In the genomic region with DNA sequence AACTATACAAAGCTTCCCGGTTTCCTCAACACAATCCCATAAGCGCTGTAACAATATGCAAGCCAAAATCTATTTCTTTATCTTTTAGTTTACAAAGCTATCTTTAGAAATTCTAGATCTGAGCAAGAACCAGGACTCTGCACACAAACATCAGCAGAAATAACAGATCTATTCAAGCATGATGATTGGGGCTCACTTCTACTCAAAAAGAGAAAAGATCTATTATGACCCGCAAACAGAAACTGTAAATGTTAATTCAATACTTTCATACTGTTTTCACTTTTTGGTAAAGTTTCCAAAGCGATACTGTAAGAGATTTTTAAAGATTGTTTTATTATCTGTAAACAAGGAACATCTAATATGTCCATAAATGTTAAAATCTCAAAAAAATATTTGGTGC, we compare ENCODE assay signal across 8 cellular contexts.
DNase-seq lines count a peak whose midpoint lies in the region; ATAC-seq and TF ChIP-seq lines count a peak whose summit lies in the region.

No MANE protein-coding gene starts in this region.

- peak overlapping the region; percentile 75 for H3K4me2 ChIP-seq in H9 (ENCODE audit: insufficient read depth, insufficient read length, low read length)

- H3K27ac ChIP-seq in H9 (ENCODE audit: insufficient read length, low read depth, low read length) = no peak overlapping the region

- no peak for TF ChIP-seq CTCF in AG04449 (IDR thresholded peaks at IDR 0.05; ENCODE audit: insufficient read depth, low read length, missing control alignments)
- no peak for TF ChIP-seq CTCF in H9 (conservative IDR thresholded peaks at IDR 0.05)
- TF ChIP-seq CTCF in astrocyte of the spinal cord (IDR thresholded peaks at IDR 0.05; ENCODE audit: low read depth, low read length) = no peak
- TF ChIP-seq CTCF in mesothelial cell of epicardium (IDR thresholded peaks at IDR 0.05; ENCODE audit: unreplicated experiment) = no peak

- H3K4me1 ChIP-seq in H9 (ENCODE audit: insufficient read depth, low read length) = no peaks in the 10 kb centered on the region

- no peak overlapping the region for H3K56ac ChIP-seq in H9 (ENCODE audit: insufficient read length, low read depth, low read length)

- H3K9ac ChIP-seq in H9 (ENCODE audit: extremely low read depth, insufficient read length, low read length) = no peak overlapping the region

- H3K27me3 ChIP-seq in H9 (ENCODE audit: insufficient read depth, low read length) = no peaks in the 10 kb centered on the region

- peaks cover 4% of the 10 kb centered on the region for H3K23me2 ChIP-seq in H9 (ENCODE audit: insufficient read length, low read depth, low read length, poor library complexity, severe bottlenecking)

- ATAC-seq in GM19395 (IDR thresholded peaks at IDR 0.05; ENCODE audit: unreplicated experiment) = no peak
- no peak for ATAC-seq in GM21367 (IDR thresholded peaks at IDR 0.05; ENCODE audit: unreplicated experiment)
- no peak for ATAC-seq in GM21737 (IDR thresholded peaks at IDR 0.05; ENCODE audit: unreplicated experiment)

- H4K5ac ChIP-seq in H9 (ENCODE audit: insufficient read length, low read depth, low read length) = no peak overlapping the region

- H3K36me3 Mint-ChIP-seq in H9 (ENCODE audit: insufficient read depth in 1 of 3, low read depth in 3 of 3) (no peaks in the 10 kb centered on the region), mesothelial cell of epicardium (no peaks in the 10 kb centered on the region)

- H4K20me1 ChIP-seq in H9 (ENCODE audit: control insufficient read depth, insufficient read depth, insufficient read length) = no peaks in the 10 kb centered on the region

- no peak overlapping the region for H2AK5ac ChIP-seq in H9 (ENCODE audit: insufficient read length, low read length)

- no peak overlapping the region for H2BK120ac ChIP-seq in H9 (ENCODE audit: low read depth, low read length, poor library complexity, severe bottlenecking)

- H2BK5ac ChIP-seq in H9 (ENCODE audit: insufficient read length, low read length) = no peak overlapping the region

- H3K18ac ChIP-seq in H9 (ENCODE audit: insufficient read length, low read depth, low read length) = no peak overlapping the region

- H3K27ac Mint-ChIP-seq in H9 (no peak overlapping the region), mesothelial cell of epicardium (peak overlapping the region; percentile 85)

- H3K9me3 Mint-ChIP-seq in H9 (no peaks in the 10 kb centered on the region), mesothelial cell of epicardium (no peaks in the 10 kb centered on the region)

- no CpG with 5 or more reads among the region's 4 CpGs for WGBS in H9 (ENCODE audit: extremely low coverage, insufficient read length, low lambda C conversion rate)

- peak overlapping the region in 1 of 2 experiments; percentile 86; a peak in 3 of 5 replicates for H3K4me3 Mint-ChIP-seq in H9
- peak overlapping the region; percentile 87 for H3K4me3 Mint-ChIP-seq in mesothelial cell of epicardium

- H2BK12ac ChIP-seq in H9 (ENCODE audit: insufficient read length, low read depth, low read length) = no peak overlapping the region

- no peak for DNase-seq in AG04449 (ENCODE audit: low read depth, low spot score)
- no peak for DNase-seq in H9
- DNase-seq in astrocyte of the spinal cord (ENCODE audit: low read depth, low spot score) = no peak
- DNase-seq in mesothelial cell of epicardium (ENCODE audit: low spot score in 2 of 2, unreplicated experiment in 2 of 2) = no peak
- no peak for DNase-seq in CD1c-positive myeloid dendritic cell (ENCODE audit: extremely low spot score)

- no peaks in the 10 kb centered on the region for H3K79me1 ChIP-seq in H9 (ENCODE audit: insufficient read depth, low read depth, low read length, poor library complexity, severe bottlenecking)

- no peak overlapping the region for H3K14ac ChIP-seq in H9 (ENCODE audit: insufficient read depth, low read length)

- no peak overlapping the region for H2BK15ac ChIP-seq in H9 (ENCODE audit: low read depth, low read length)

- H4K91ac ChIP-seq in H9 (ENCODE audit: insufficient read length, low read depth, low read length) = no peak overlapping the region

- no peak overlapping the region for H3K23ac ChIP-seq in H9 (ENCODE audit: insufficient read length, low read depth, low read length)

- no peaks in the 10 kb centered on the region for H3K9me3 ChIP-seq in H9 (ENCODE audit: control insufficient read depth, low read depth, low read length)

- H3K4me3 ChIP-seq in AG04449 (ENCODE audit: low read depth, low read length) (peak overlapping the region; percentile 85), astrocyte of the spinal cord (ENCODE audit: low read depth, low read length) (peak overlapping the region; percentile 88)

- no peaks in the 10 kb centered on the region for H3K27me3 Mint-ChIP-seq in H9 (ENCODE audit: low read depth)
- no peaks in the 10 kb centered on the region for H3K27me3 Mint-ChIP-seq in mesothelial cell of epicardium (ENCODE audit: low read depth)

- POLR2A ChIA-PET in AG04449 (lab: Yijun Ruan, JAX) = no interaction called here

- no peak overlapping the region for H2BK20ac ChIP-seq in H9 (ENCODE audit: low read depth, low read length, poor library complexity, severe bottlenecking)

- H3K4me1 Mint-ChIP-seq in H9 (peaks cover 25 to 29% of the 10 kb centered on the region in 2 experiments), mesothelial cell of epicardium (peaks cover 43% of the 10 kb centered on the region)

- no peak overlapping the region for H3K4ac ChIP-seq in H9 (ENCODE audit: low read depth, low read length)

- H2AFZ ChIP-seq in H9 (ENCODE audit: low read length) = no peak overlapping the region

- in situ Hi-C loops in astrocyte of the spinal cord (cut with HindIII; ENCODE audit: low sequenced_read_pairs) = no loop called here

- CTCF ChIA-PET in AG04449 (lab: Yijun Ruan, JAX) = interaction anchor here (1.2 kb wide), 1 partner anchor 65 kb away, joined by 3 read pairs; no protein-coding TSS in a partner anchor

- no peaks in the 10 kb centered on the region; the same call in 1 of the 2 replicates for H3K79me2 ChIP-seq in H9 (ENCODE audit: insufficient read depth, low read length)

- H3T11ph ChIP-seq in H9 (ENCODE audit: low read length) = no peak overlapping the region

- H4K8ac ChIP-seq in H9 (replicated peaks; ENCODE audit: insufficient read length, low read depth, low read length) = no peak overlapping the region
